Comparison of ENCODE assay signal across 7 cellular contexts in genomic region chr6:17874753-17875152, GRCh38.
"Had no signal": no experiment of that assay in that cellular context is flagged by ENCODE, and none has a peak within 500 bp of the region (broad histone marks: within the 10 kb centered on the region; RNA-seq: fewer than 3 reads in every experiment).

No MANE protein-coding gene starts in this region.

- DNase-seq: GDM1, GF-D8 had no signal

- ATAC-seq: GM12878 had no signal

- H3K4me3 ChIP-seq: GM12878 had no signal

- FAIRE-seq: GM12878, GM12891, GM12892, GM18507, GM19239 had no signal
